ENCODE assay signal across 8 cellular contexts in genomic region chr5:171387255-171387969, GRCh38. TPM values are rescaled to one million over a fixed set of nuclear protein-coding genes. Genes with fewer than 3 reads are reported as not detected.
A peak's percentile ranks its signal among the peaks of the same experiment; 100 is the strongest.
DNase-seq lines count a peak whose midpoint lies in the region; TF ChIP-seq lines count a peak whose summit lies in the region.

TSS of gene NPM1 (plus strand) at chr5:171387849. CDS start at chr5:171387949, 100 bp downstream.

- H3K4me3 ChIP-seq in MG63 (peak within 1 kb of the TSS; percentile 96), fibroblast of the aortic adventitia (ENCODE audit: low read depth, low read length) (peak within 1 kb of the TSS; percentile 93)

- peak within 1 kb of the TSS; percentile 53 for H2BK12ac ChIP-seq in H9 (ENCODE audit: insufficient read length, low read depth, low read length)

- H3K79me1 ChIP-seq in H9 (ENCODE audit: insufficient read depth, low read depth, low read length, poor library complexity, severe bottlenecking) = no peaks in the 10 kb centered on the region

- H3K9me3 Mint-ChIP-seq in H9 = peaks cover 4 to 11% of the 10 kb centered on the region in 2 experiments
- no peaks in the 10 kb centered on the region for H3K9me3 Mint-ChIP-seq in nephron
- no peaks in the 10 kb centered on the region for H3K9me3 Mint-ChIP-seq in stimulated activated naive CD8-positive, alpha-beta T cell treated with anti-CD3 and anti-CD28 coated beads, Interleukin-15, Interleukin-2, amounts not matched to agents 100 ng/mL and 50 ng/mL, for 24 hours

- peak within 1 kb of the TSS; percentile 80 for H4K91ac ChIP-seq in H9 (ENCODE audit: insufficient read length, low read depth, low read length)

- no peak within 1 kb of the TSS for H2AFZ ChIP-seq in H9 (ENCODE audit: low read length)

- H2BK120ac ChIP-seq in H9 (ENCODE audit: low read depth, low read length, poor library complexity, severe bottlenecking) = peak within 1 kb of the TSS; percentile 95

- peak within 1 kb of the TSS; percentile 97 for H3K4me2 ChIP-seq in H9 (ENCODE audit: insufficient read depth, insufficient read length, low read length)

- H3K4me1 Mint-ChIP-seq in H9 (peaks cover 23 to 37% of the 10 kb centered on the region in 2 experiments), nephron (peaks cover 24% of the 10 kb centered on the region)
- H3K4me1 Mint-ChIP-seq in stimulated activated naive CD8-positive, alpha-beta T cell treated with anti-CD3 and anti-CD28 coated beads, Interleukin-15, Interleukin-2, amounts not matched to agents 100 ng/mL and 50 ng/mL, for 24 hours (ENCODE audit: low read depth) = peaks cover 69% of the 10 kb centered on the region

- H3K27ac ChIP-seq in H9 (ENCODE audit: insufficient read length, low read depth, low read length) = peak within 1 kb of the TSS; percentile 94

- H3K4me3 Mint-ChIP-seq in H9 (peak within 1 kb of the TSS; percentile 98 to 99), nephron (peak within 1 kb of the TSS; percentile 97 to 99 (median 99))
- peak within 1 kb of the TSS; percentile 98 for H3K4me3 Mint-ChIP-seq in stimulated activated naive CD8-positive, alpha-beta T cell treated with anti-CD3 and anti-CD28 coated beads, Interleukin-15, Interleukin-2, amounts not matched to agents 100 ng/mL and 50 ng/mL, for 24 hours

- no peak within 1 kb of the TSS for H2BK15ac ChIP-seq in H9 (ENCODE audit: low read depth, low read length)

- H2AK5ac ChIP-seq in H9 (ENCODE audit: insufficient read length, low read length) = peak within 1 kb of the TSS; percentile 21

- TF ChIP-seq CTCF in H9 (conservative IDR thresholded peaks at IDR 0.05) (no peak), fibroblast of the aortic adventitia (IDR thresholded peaks at IDR 0.05; ENCODE audit: insufficient read depth, low read length) (no peak), nephron (IDR thresholded peaks at IDR 0.05; ENCODE audit: unreplicated experiment in 3 of 3) (no peak)

- peak within 1 kb of the TSS; percentile 94 for H3K56ac ChIP-seq in H9 (ENCODE audit: insufficient read length, low read depth, low read length)

- H3K9me3 ChIP-seq in H9 (ENCODE audit: control insufficient read depth, low read depth, low read length) (no peaks in the 10 kb centered on the region), MG63 (no peaks in the 10 kb centered on the region)

- H2BK5ac ChIP-seq in H9 (ENCODE audit: insufficient read length, low read length) = peak within 1 kb of the TSS; percentile 80

- peak; percentile 99 for DNase-seq in ELR (ENCODE audit: low read depth)
- peak; percentile 99 for DNase-seq in H9
- DNase-seq in MG63 = peak; percentile 99
- DNase-seq in SHP77 treated with DMSO at 0.1 percent for 48 hours (lab: John Stamatoyannopoulos, UW) = peak; percentile 96
- peak; percentile 98 for DNase-seq in activated effector memory CD4-positive, alpha-beta T cell treated with anti-CD3 and anti-CD28 coated beads, Interleukin-2, amount 50 U/mL, for 16 hours
- DNase-seq in fibroblast of the aortic adventitia (ENCODE audit: low read depth) = peak; percentile 98

- peak within 1 kb of the TSS; percentile 99 for H3K14ac ChIP-seq in H9 (ENCODE audit: insufficient read depth, low read length)

- H3K23ac ChIP-seq in H9 (ENCODE audit: insufficient read length, low read depth, low read length) = peak within 1 kb of the TSS; percentile 36

- H3T11ph ChIP-seq in H9 (ENCODE audit: low read length) = peak within 1 kb of the TSS; percentile 96

- H3K18ac ChIP-seq in H9 (ENCODE audit: insufficient read length, low read depth, low read length) = peak within 1 kb of the TSS; percentile 97

- peak within 1 kb of the TSS; percentile 99 to 100 (median 100) for H3K27ac Mint-ChIP-seq in H9
- H3K27ac Mint-ChIP-seq in nephron = peak within 1 kb of the TSS; percentile 98 to 100 (median 99)
- H3K27ac Mint-ChIP-seq in stimulated activated naive CD8-positive, alpha-beta T cell treated with anti-CD3 and anti-CD28 coated beads, Interleukin-15, Interleukin-2, amounts not matched to agents 100 ng/mL and 50 ng/mL, for 24 hours = peak within 1 kb of the TSS; percentile 98

- no CpG with 5 or more reads among the region's 60 CpGs for WGBS in H9 (ENCODE audit: extremely low coverage, insufficient read length, low lambda C conversion rate)

- H3K4ac ChIP-seq in H9 (ENCODE audit: low read depth, low read length) = peak within 1 kb of the TSS; percentile 67; the same call in 1 of the 2 replicates

- H3K23me2 ChIP-seq in H9 (ENCODE audit: insufficient read length, low read depth, low read length, poor library complexity, severe bottlenecking) = no peaks in the 10 kb centered on the region

- 0 out of 2 replicates have a peak, but pooled peaks cover 4% of the 10 kb centered on the region for H3K4me1 ChIP-seq in H9 (ENCODE audit: insufficient read depth, low read length)

- H4K20me1 ChIP-seq in H9 (ENCODE audit: control insufficient read depth, insufficient read depth, insufficient read length) = no peaks in the 10 kb centered on the region

- H4K8ac ChIP-seq in H9 (replicated peaks; ENCODE audit: insufficient read length, low read depth, low read length) = no peak within 1 kb of the TSS

- peak within 1 kb of the TSS; percentile 100 for H3K9ac ChIP-seq in H9 (ENCODE audit: extremely low read depth, insufficient read length, low read length)

- peaks cover 47% of the 10 kb centered on the region for H3K79me2 ChIP-seq in H9 (ENCODE audit: insufficient read depth, low read length)

- H3K27me3 Mint-ChIP-seq in H9 (ENCODE audit: low read depth) = peaks cover 7% of the 10 kb centered on the region
- H3K27me3 Mint-ChIP-seq in nephron (ENCODE audit: low read depth) = no peaks in the 10 kb centered on the region
- H3K27me3 Mint-ChIP-seq in stimulated activated naive CD8-positive, alpha-beta T cell treated with anti-CD3 and anti-CD28 coated beads, Interleukin-15, Interleukin-2, amounts not matched to agents 100 ng/mL and 50 ng/mL, for 24 hours = peaks cover 9% of the 10 kb centered on the region

- peaks cover 38 to 48% (median 48%) of the 10 kb centered on the region in 3 experiments for H3K36me3 Mint-ChIP-seq in H9 (ENCODE audit: insufficient read depth in 1 of 3, low read depth in 3 of 3)
- peaks cover 34% of the 10 kb centered on the region for H3K36me3 Mint-ChIP-seq in nephron (ENCODE audit: low read depth)
- H3K36me3 Mint-ChIP-seq in stimulated activated naive CD8-positive, alpha-beta T cell treated with anti-CD3 and anti-CD28 coated beads, Interleukin-15, Interleukin-2, amounts not matched to agents 100 ng/mL and 50 ng/mL, for 24 hours (ENCODE audit: low read depth) = peaks cover 49% of the 10 kb centered on the region

- H3K27me3 ChIP-seq in H9 (ENCODE audit: insufficient read depth, low read length) (no peaks in the 10 kb centered on the region), MG63 (no peaks in the 10 kb centered on the region)

- H4K5ac ChIP-seq in H9 (ENCODE audit: insufficient read length, low read depth, low read length) = peak within 1 kb of the TSS; percentile 95

- peaks cover 47% of the 10 kb centered on the region for H3K36me3 ChIP-seq in MG63

- H2BK20ac ChIP-seq in H9 (ENCODE audit: low read depth, low read length, poor library complexity, severe bottlenecking) = no peak within 1 kb of the TSS

RNA-seq across cellular contexts. Expression of gene NPM1, which starts in this region (rescaled TPM):
- total RNA-seq in H9 (2021) (3,020 and 3,122 TPM in 2 replicates), fibroblast of the aortic adventitia (ENCODE audit: low replicate concordance) (1,373 and 6,496 TPM in 2 replicates)
- 3,857 and 4,723 TPM in 2 replicates for total RNA-seq in MG63 (2014; rRNA removed; shearing (Covaris generic); ENCODE audit: low replicate concordance)

Comparison
In these comparisons a context has a peak if more than half of its experiments do, and no peak if none do; other contexts are left out.
1. Peak in every context shown above with its lines: DNase-seq, H3K4me3 ChIP-seq and H3K27ac ChIP-seq.